ENCODE assay signal across 8 cellular contexts in the genomic region with DNA sequence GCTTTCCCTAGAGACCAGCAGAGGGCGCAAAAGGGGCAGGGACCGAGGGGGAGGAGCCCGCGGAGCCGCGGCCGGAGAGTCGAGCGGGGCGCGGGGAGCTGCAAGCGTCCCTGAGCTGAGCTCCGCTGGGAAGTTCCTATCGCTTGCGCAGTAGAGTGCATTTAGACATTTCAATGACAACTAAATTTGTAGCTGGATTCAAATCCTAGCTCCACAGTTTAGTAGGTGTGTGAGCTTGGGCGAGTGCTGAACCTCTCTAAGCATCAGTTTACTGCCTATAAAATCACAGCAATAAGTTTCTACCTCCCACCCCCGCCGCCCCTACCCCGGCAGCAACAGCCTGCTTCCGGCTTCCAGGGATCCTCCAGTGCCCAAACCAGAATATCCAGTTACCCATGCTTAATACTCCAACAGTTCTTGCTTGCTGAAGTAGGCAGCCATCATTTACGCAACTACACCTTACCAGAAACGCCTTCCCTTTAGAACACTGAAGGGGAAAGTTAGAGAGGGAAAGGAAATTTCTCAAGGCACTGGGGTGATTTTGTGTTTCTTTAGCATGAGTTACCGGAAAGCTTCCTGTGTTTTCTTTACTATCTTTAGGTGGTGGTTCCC. TPM values are rescaled to one million over a fixed set of nuclear protein-coding genes. Genes with fewer than 3 reads are reported as not detected.
DNase-seq lines count a peak whose midpoint lies in the region; ATAC-seq and TF ChIP-seq lines count a peak whose summit lies in the region.

No MANE protein-coding gene starts in this region.

- peak overlapping the region; percentile 16 for H3K4me3 Mint-ChIP-seq in activated CD4-positive, alpha-beta memory T cell treated with anti-CD3 and anti-CD28 coated beads for 36 hours

- peaks cover 60% of the 10 kb centered on the region for H3K4me1 ChIP-seq in lower lobe of right lung

- no peaks in the 10 kb centered on the region for H3K9me3 Mint-ChIP-seq in activated CD4-positive, alpha-beta memory T cell treated with anti-CD3 and anti-CD28 coated beads for 36 hours

- no peaks in the 10 kb centered on the region for H3K36me3 Mint-ChIP-seq in activated CD4-positive, alpha-beta memory T cell treated with anti-CD3 and anti-CD28 coated beads for 36 hours

- peak overlapping the region; percentile 69 for H3K27ac ChIP-seq in lower lobe of right lung

- CTCF ChIA-PET in activated CD4-positive, alpha-beta memory T cell treated with anti-CD3 and anti-CD28 coated beads for 36 hours (lab: Charles Lee), result interaction anchor here (0.6 to 7.1 kb wide), 55 partner anchors 8 to 667 kb away, joined by 3 to 122 read pairs (median 4); a partner anchor contains a TSS

- no peaks in the 10 kb centered on the region for H3K9me3 ChIP-seq in lower lobe of right lung

- peaks cover 14% of the 10 kb centered on the region for H3K4me1 Mint-ChIP-seq in activated CD4-positive, alpha-beta memory T cell treated with anti-CD3 and anti-CD28 coated beads for 36 hours (ENCODE audit: low read depth)

- H3K4me3 ChIP-seq in lower lobe of right lung, result peak overlapping the region; percentile 50

- ATAC-seq in GM19351 (IDR thresholded peaks at IDR 0.05; ENCODE audit: unreplicated experiment) (peak; percentile 84), HG03521 (IDR thresholded peaks at IDR 0.05; ENCODE audit: unreplicated experiment) (peak; percentile 65), lower lobe of right lung (peak; percentile 94 to 96)

- DNase-seq in Ammon's horn (ENCODE audit: low spot score), result peak; percentile 90
- DNase-seq in NCI-H774 (lab: John Stamatoyannopoulos, UW), result peak; percentile 87
- DNase-seq in activated CD4-positive, alpha-beta memory T cell treated with anti-CD3 and anti-CD28 coated beads for 36 hours, result peak; percentile 85
- peak; percentile 91 for DNase-seq in ecto neural progenitor cell (ENCODE audit: low spot score)
- peak; percentile 92 for DNase-seq in lower lobe of right lung
- peak; percentile 70 to 74 for DNase-seq in stimulated activated CD4-positive, alpha-beta T cell treated with anti-CD3 and anti-CD28 coated beads, Interleukin-4, amount 100 ng/mL, for 48 hours (ENCODE audit: low read depth in 2 of 2)

- no peaks in the 10 kb centered on the region for H3K27me3 ChIP-seq in lower lobe of right lung (ENCODE audit: low read depth)

- H3K27ac Mint-ChIP-seq in activated CD4-positive, alpha-beta memory T cell treated with anti-CD3 and anti-CD28 coated beads for 36 hours, result no peak overlapping the region

- intact Hi-C loops in activated CD4-positive, alpha-beta memory T cell treated with anti-CD3 and anti-CD28 coated beads for 36 hours (cut with micrococcal nuclease), result loop anchor here (1.0 to 5.0 kb wide), 3 partner anchors 9 to 548 kb away; a partner anchor contains a TSS
- intact Hi-C loops in lower lobe of right lung (cut with DNase I), result no loop called here

- TF ChIP-seq CTCF in lower lobe of right lung (IDR thresholded peaks at IDR 0.05), result peak; percentile 94

- H3K27me3 Mint-ChIP-seq in activated CD4-positive, alpha-beta memory T cell treated with anti-CD3 and anti-CD28 coated beads for 36 hours, result peaks cover 12% of the 10 kb centered on the region

- POLR2A ChIA-PET in activated CD4-positive, alpha-beta memory T cell treated with anti-CD3 and anti-CD28 coated beads for 36 hours (lab: Charles Lee), result interaction anchor here (0.8 to 1.1 kb wide), 2 partner anchors 9 to 10 kb away, joined by 3 read pairs; a partner anchor contains a TSS

- H3K36me3 ChIP-seq in lower lobe of right lung, result no peaks in the 10 kb centered on the region

RNA-seq across cellular contexts. Expression of a gene that starts 9.1 kb away (rescaled TPM):
- under 1 TPM; 0.29 to 0.48 TPM for total RNA-seq in activated CD4-positive, alpha-beta memory T cell treated with anti-CD3 and anti-CD28 coated beads for 36 hours
- 26.6 TPM for total RNA-seq in lower lobe of right lung

Comparison
In these comparisons a context has a peak if more than half of its experiments do, and no peak if none do; other contexts are left out.
1. Peak in every context shown above with its lines: DNase-seq, ATAC-seq, H3K4me3 ChIP-seq and H3K27ac ChIP-seq.
2. RNA of a gene that starts 9.1 kb away (total RNA-seq): 26.6 TPM in lower lobe of right lung (single experiment); 0.29 to 0.48 TPM in activated CD4-positive, alpha-beta memory T cell treated with anti-CD3 and anti-CD28 coated beads for 36 hours; every median in the first group is over 10 times any median in the second.